ENCODE assay signal across 19 cellular contexts in the genomic region with DNA sequence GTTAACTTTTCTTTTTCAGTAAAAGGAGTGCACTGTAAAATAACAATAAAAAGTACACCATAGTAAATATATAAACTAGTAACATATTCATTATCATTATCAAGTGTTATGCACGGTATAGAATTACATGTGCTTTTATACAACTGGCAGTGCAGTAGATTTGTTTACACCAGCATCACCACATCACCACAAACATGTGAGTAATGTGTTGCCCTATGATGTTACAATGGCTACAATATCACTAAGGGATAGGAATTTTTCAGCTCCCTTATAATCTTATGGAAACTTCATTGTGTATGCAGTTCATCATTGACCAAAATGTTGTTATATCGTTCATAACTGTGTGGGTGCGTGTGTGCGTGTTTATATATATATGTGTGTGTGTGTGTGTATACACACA. TPM values are rescaled to one million over a fixed set of nuclear protein-coding genes. Genes with fewer than 3 reads are reported as not detected.
A peak's percentile ranks its signal among the peaks of the same experiment; 100 is the strongest.
DNase-seq lines count a peak whose midpoint lies in the region; ATAC-seq and TF ChIP-seq lines count a peak whose summit lies in the region.
"Had no signal": no experiment of that assay in that cellular context is flagged by ENCODE, and none has a peak within 500 bp of the region (broad histone marks: within the 10 kb centered on the region; RNA-seq: fewer than 3 reads in every experiment).

No MANE protein-coding gene starts in this region.

- H2BK5ac ChIP-seq in mesenchymal stem cell (ENCODE audit: low read depth, low read length, poor library complexity, severe bottlenecking) = no peak overlapping the region

- H4K20me1 ChIP-seq in GM23248 (ENCODE audit: insufficient read depth) = no peaks in the 10 kb centered on the region
- H4K20me1 ChIP-seq: BLaER1 treated with 17β-estradiol and CSF1 and Interleukin-3, amounts not matched to agents 10 nM and 100 nM had no signal

- H3K9me2 ChIP-seq in GM23248 (ENCODE audit: insufficient read depth) = no peaks in the 10 kb centered on the region

- no peaks in the 10 kb centered on the region for H3K27me3 ChIP-seq in GM23248 (replicated peaks; ENCODE audit: insufficient read depth)
- H3K27me3 ChIP-seq in brain microvascular endothelial cell (replicated peaks) = no peaks in the 10 kb centered on the region
- no peaks in the 10 kb centered on the region for H3K27me3 ChIP-seq in mesenchymal stem cell (ENCODE audit: control insufficient read depth in 1 of 2, insufficient read depth in 1 of 2, low read length in 2 of 2)
- no peaks in the 10 kb centered on the region for H3K27me3 ChIP-seq in spleen (replicated peaks in 1 of 7)
- H3K27me3 ChIP-seq: BLaER1 treated with 17β-estradiol and CSF1 and Interleukin-3, amounts not matched to agents 10 nM and 100 nM had no signal

- peak; percentile 35 for DNase-seq in GM23248
- peak; percentile 61 for DNase-seq in M059J (ENCODE audit: low read depth)
- peak; percentile 40 for DNase-seq in brain microvascular endothelial cell
- peak; percentile 23 for DNase-seq in mesenchymal stem cell
- no peak for DNase-seq in SHP77 (lab: John Stamatoyannopoulos, UW)
- DNase-seq in spleen = no peak
- DNase-seq: Calu3; CD8-positive, alpha-beta T cell; Kasumi-1; NCI-H1105; NCI-H2081; NCI-H524; NCI-H82; OCI-M1; RPMI8226; SIG-M5 had no signal

- no peak overlapping the region for H3K14ac ChIP-seq in mesenchymal stem cell (ENCODE audit: low read length in 2 of 2)

- no peaks in the 10 kb centered on the region for H3K79me2 ChIP-seq in GM23248 (ENCODE audit: insufficient read depth)

- 95 to 97% methylated on average over 4 of the region's 4 CpGs for WGBS in GM23248 (ENCODE audit: low coverage in 1 of 2, low lambda C conversion rate in 2 of 2, missing lambda C conversion rate in 2 of 2), 2 experiments
- WGBS in mesenchymal stem cell = no CpG with 5 or more reads among the region's 4 CpGs
- 94 to 97% (median 96%) methylated on average over 4 of the region's 4 CpGs for WGBS in spleen, 5 donors

- H2AK5ac ChIP-seq in mesenchymal stem cell (ENCODE audit: low read length, severe bottlenecking) = no peak overlapping the region

- intact Hi-C loops in spleen (cut with DNase I; ENCODE audit: low total_unique reads) = no loop called here

- no peak overlapping the region for H2BK15ac ChIP-seq in mesenchymal stem cell (ENCODE audit: low read depth, poor library complexity, severe bottlenecking)

- peak overlapping the region; percentile 83 for H3K4me2 ChIP-seq in GM23248 (ENCODE audit: unreplicated experiment)
- no peak overlapping the region for H3K4me2 ChIP-seq in mesenchymal stem cell (ENCODE audit: low read length, poor library complexity, severe bottlenecking)
- H3K4me2 ChIP-seq: BLaER1 treated with 17β-estradiol and CSF1 and Interleukin-3, amounts not matched to agents 10 nM and 100 nM had no signal

- peak overlapping the region; percentile 65 for H3K27ac ChIP-seq in GM23248
- H3K27ac ChIP-seq in brain microvascular endothelial cell = peak overlapping the region; percentile 39
- no peak overlapping the region for H3K27ac ChIP-seq in mesenchymal stem cell (ENCODE audit: low read length, poor library complexity, severe bottlenecking)
- no peak overlapping the region for H3K27ac ChIP-seq in spleen
- H3K27ac ChIP-seq: BLaER1 treated with 17β-estradiol and CSF1 and Interleukin-3, amounts not matched to agents 10 nM and 100 nM had no signal

- H3K18ac ChIP-seq in mesenchymal stem cell (ENCODE audit: low read depth in 1 of 2, low read length in 2 of 2) = no peak overlapping the region

- H3K4me1 ChIP-seq in GM23248 (ENCODE audit: insufficient read depth) (peaks cover 29% of the 10 kb centered on the region), mesenchymal stem cell (ENCODE audit: control insufficient read depth, insufficient read depth, low read depth, low read length) (peaks cover 5% of the 10 kb centered on the region), spleen (no peaks in the 10 kb centered on the region)
- H3K4me1 ChIP-seq: BLaER1 treated with 17β-estradiol and CSF1 and Interleukin-3, amounts not matched to agents 10 nM and 100 nM had no signal

- H3K36me3 ChIP-seq in GM23248 (ENCODE audit: low read depth) (no peaks in the 10 kb centered on the region), brain microvascular endothelial cell (replicated peaks) (no peaks in the 10 kb centered on the region), mesenchymal stem cell (ENCODE audit: control insufficient read depth in 1 of 2, insufficient read depth in 2 of 2, low read depth in 1 of 2, low read length in 2 of 2) (no peaks in the 10 kb centered on the region), spleen (no peaks in the 10 kb centered on the region)
- H3K36me3 ChIP-seq: BLaER1 treated with 17β-estradiol and CSF1 and Interleukin-3, amounts not matched to agents 10 nM and 100 nM had no signal

- H3K79me1 ChIP-seq in mesenchymal stem cell (replicated peaks; ENCODE audit: low read length, poor library complexity, severe bottlenecking) = no peaks in the 10 kb centered on the region

- no peak overlapping the region for H4K91ac ChIP-seq in mesenchymal stem cell (ENCODE audit: low read length)

- no peak overlapping the region for H3K4ac ChIP-seq in mesenchymal stem cell (ENCODE audit: low read depth in 1 of 2, low read length in 2 of 2)

- H3K9ac ChIP-seq in GM23248 = peak overlapping the region; percentile 28
- H3K9ac ChIP-seq in mesenchymal stem cell (ENCODE audit: low read length) = no peak overlapping the region
- H3K9ac ChIP-seq: BLaER1 treated with 17β-estradiol and CSF1 and Interleukin-3, amounts not matched to agents 10 nM and 100 nM had no signal

- ATAC-seq in SK-N-SH treated with all-trans-retinoic acid at 6 μM for 48 hours (no peak), HG02938 (IDR thresholded peaks at IDR 0.05; ENCODE audit: unreplicated experiment) (no peak)
- ATAC-seq: CD8-positive, alpha-beta T cell had no signal

- TF ChIP-seq CTCF in brain microvascular endothelial cell (IDR thresholded peaks at IDR 0.05; ENCODE audit: low read depth, low read length, missing control alignments) = no peak
- TF ChIP-seq CTCF in spleen (IDR thresholded peaks at IDR 0.05 in 8 of 11, conservative IDR thresholded peaks at IDR 0.05 in 3 of 11) = no peak

- no peaks in the 10 kb centered on the region for H3K9me3 ChIP-seq in GM23248 (ENCODE audit: low read depth)
- peaks cover 2% of the 10 kb centered on the region for H3K9me3 ChIP-seq in mesenchymal stem cell (ENCODE audit: control insufficient read depth, low read length)
- H3K9me3 ChIP-seq in spleen = no peaks in the 10 kb centered on the region
- H3K9me3 ChIP-seq: BLaER1 treated with 17β-estradiol and CSF1 and Interleukin-3, amounts not matched to agents 10 nM and 100 nM had no signal

- in situ Hi-C loops in GM23248 (cut with MboI) = no loop called here
- in situ Hi-C loops in brain microvascular endothelial cell (cut with HindIII; ENCODE audit: low pct_ligation_motif_present, low sequenced_read_pairs) = no loop called here

- TF ChIP-seq POLR2A in spleen (IDR thresholded peaks at IDR 0.05) = no peak

- no peak overlapping the region for H2BK120ac ChIP-seq in mesenchymal stem cell (ENCODE audit: low read depth, low read length)

- no peak overlapping the region for H3K4me3 ChIP-seq in GM23248
- H3K4me3 ChIP-seq in brain microvascular endothelial cell (ENCODE audit: low read depth, low read length) = no peak overlapping the region
- H3K4me3 ChIP-seq in mesenchymal stem cell (ENCODE audit: insufficient read depth in 1 of 2, low read depth in 1 of 2, low read length in 2 of 2) = no peak overlapping the region
- H3K4me3 ChIP-seq in spleen = no peak overlapping the region
- H3K4me3 ChIP-seq: BLaER1 treated with 17β-estradiol and CSF1 and Interleukin-3, amounts not matched to agents 10 nM and 100 nM had no signal

- H2AFZ ChIP-seq in GM23248 (no peak overlapping the region), mesenchymal stem cell (ENCODE audit: low read depth, low read length) (no peak overlapping the region)

- H2BK12ac ChIP-seq in mesenchymal stem cell (ENCODE audit: low read length in 2 of 2) = no peak overlapping the region

- H3K23ac ChIP-seq in mesenchymal stem cell (ENCODE audit: low read length in 2 of 2) = no peak overlapping the region

- H3F3A ChIP-seq in GM23248 (ENCODE audit: insufficient read depth) = peaks cover 19% of the 10 kb centered on the region

- H4K8ac ChIP-seq in mesenchymal stem cell (ENCODE audit: low read length) = no peak overlapping the region

TF ChIP-seq in SK-N-SH treated with all-trans-retinoic acid at 6 μM for 48 hours, 23 proteins besides CTCF, POLR2A, EP300 and RAD21 (continues in another document):
- TF ChIP-seq ARNTL (CRISPR knock-in tag; IDR thresholded peaks at IDR 0.05; ENCODE audit: borderline replicate concordance, low read depth) = no peak
- TF ChIP-seq ZFP3 (CRISPR knock-in tag; IDR thresholded peaks at IDR 0.05) = no peak
- TF ChIP-seq OSR1 (CRISPR knock-in tag; IDR thresholded peaks at IDR 0.05) = no peak
- TF ChIP-seq, protein P1, sequence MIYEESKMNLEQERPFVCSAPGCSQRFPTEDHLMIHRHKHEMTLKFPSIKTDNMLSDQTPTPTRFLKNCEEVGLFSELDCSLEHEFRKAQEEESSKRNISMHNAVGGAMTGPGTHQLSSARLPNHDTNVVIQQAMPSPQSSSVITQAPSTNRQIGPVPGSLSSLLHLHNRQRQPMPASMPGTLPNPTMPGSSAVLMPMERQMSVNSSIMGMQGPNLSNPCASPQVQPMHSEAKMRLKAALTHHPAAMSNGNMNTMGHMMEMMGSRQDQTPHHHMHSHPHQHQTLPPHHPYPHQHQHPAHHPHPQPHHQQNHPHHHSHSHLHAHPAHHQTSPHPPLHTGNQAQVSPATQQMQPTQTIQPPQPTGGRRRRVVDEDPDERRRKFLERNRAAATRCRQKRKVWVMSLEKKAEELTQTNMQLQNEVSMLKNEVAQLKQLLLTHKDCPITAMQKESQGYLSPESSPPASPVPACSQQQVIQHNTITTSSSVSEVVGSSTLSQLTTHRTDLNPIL (CRISPR knock-in tag; IDR thresholded peaks at IDR 0.05; ENCODE audit: low read depth) = no peak
- TF ChIP-seq ISL1 (CRISPR knock-in tag; IDR thresholded peaks at IDR 0.05) = no peak
- no peak for TF ChIP-seq RARB (CRISPR knock-in tag; IDR thresholded peaks at IDR 0.05)

RNA-seq across cellular contexts. Expression of a gene that starts 23.5 kb away (rescaled TPM):
- total RNA-seq in GM23248 (2014; rRNA removed; shearing (Covaris generic)) = 54.3 and 62.0 TPM in 2 replicates
- polyA plus RNA-seq in GM23248 (2016; fragmentation: Nextera tagmentation; extraction: Ambion mirVana) = 39.7 and 42.2 TPM in 2 replicates
- 45.2 and 46.7 TPM in 2 replicates for total RNA-seq in M059J (2014; rRNA removed; shearing (Covaris generic))
- 11.6 TPM for polyA plus RNA-seq in mesenchymal stem cell (2013, experiment 1 of 2)
- polyA plus RNA-seq in mesenchymal stem cell (2013, experiment 2 of 2) = 11.6 TPM
- total RNA-seq in spleen = 10 to 100 TPM; 17.4 to 35.2 (median 24.5) TPM
- 10 to 100 TPM in 1 of 3 donors, 1 to 10 TPM in 2; 6.0 to 10.1 (median 6.6) TPM for polyA plus RNA-seq in spleen

Comparison
In these comparisons a context has a peak if more than half of its experiments do, and no peak if none do; other contexts are left out.
1. DNase-seq: peak in GM23248 (single experiment), M059J (single experiment), brain microvascular endothelial cell (single experiment) and mesenchymal stem cell (single experiment); none in SHP77 (0 of 2) and spleen (single experiment).
2. H3K27ac ChIP-seq: peak in GM23248 (single experiment) and brain microvascular endothelial cell (single experiment); none in mesenchymal stem cell (single experiment) and spleen (0 of 8).